17 cellular contexts compared by ENCODE assay signal in the genomic region with DNA sequence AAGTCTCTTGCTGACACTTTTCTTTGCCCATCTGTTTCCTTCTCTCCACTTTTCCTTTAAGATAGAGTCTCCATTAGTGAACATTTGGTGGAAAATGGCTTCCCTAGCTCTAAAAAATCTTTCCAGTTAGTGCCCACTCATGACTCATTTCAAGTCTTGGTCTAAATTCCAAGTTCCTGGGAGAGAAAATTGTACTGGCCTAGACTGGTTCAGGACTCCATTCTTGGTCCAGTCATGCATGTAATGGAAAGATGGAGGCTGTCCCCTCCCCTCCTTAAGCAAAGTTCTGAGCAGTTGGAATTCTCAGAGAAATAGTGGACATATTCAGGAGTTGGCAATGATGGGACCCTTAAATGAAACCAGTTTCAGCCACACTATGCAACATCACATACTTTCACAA. TPM values are rescaled to one million over a fixed set of nuclear protein-coding genes. Genes with fewer than 3 reads are reported as not detected.
DNase-seq lines count a peak whose midpoint lies in the region; ATAC-seq, FAIRE-seq and TF ChIP-seq lines count a peak whose summit lies in the region.
"Had no signal": no experiment of that assay in that cellular context is flagged by ENCODE, and none has a peak within 500 bp of the region (broad histone marks: within the 10 kb centered on the region; RNA-seq: fewer than 3 reads in every experiment).

No MANE protein-coding gene starts in this region.

- FAIRE-seq in GM19239 (lab: Jason Lieb, UNC): no peak

- H3K4me3 ChIP-seq in AG10803 (ENCODE audit: low read length): no peak overlapping the region
- no peak overlapping the region for H3K4me3 ChIP-seq in epithelial cell of esophagus (ENCODE audit: low read length)
- H3K4me3 ChIP-seq: prostate gland, SJSA1 had no signal

- TF ChIP-seq CTCF in AG10803 (conservative IDR thresholded peaks at IDR 0.05; ENCODE audit: low read length) (no peak), epithelial cell of esophagus (IDR thresholded peaks at IDR 0.05; ENCODE audit: insufficient read depth, low read depth, low read length, missing control alignments) (no peak)

- DNase-seq in AG10803 (ENCODE audit: low read depth): peak; percentile 51
- peak; percentile 67 for DNase-seq in LHCN-M2 (ENCODE audit: low read depth)
- peak; percentile 14 for DNase-seq in epithelial cell of esophagus (ENCODE audit: low read depth)
- DNase-seq in myocyte (ENCODE audit: low read depth): peak; percentile 44
- DNase-seq in GM19239 (ENCODE audit: insufficient read length, low spot score): no peak
- DNase-seq: activated CD4-positive, alpha-beta T cell treated with anti-CD3 and anti-CD28 coated beads, Interleukin-2, amount 10 ng/mL, durations not matched to agents 7 days and 5 days; AML-193; NCI-H187; stimulated activated CD4-positive, alpha-beta T cell treated with anti-CD3 and anti-CD28 coated beads, Interleukin-12 subunit alpha, Interleukin-12 subunit beta, amount 100 ng/mL, for 4 hours; stimulated activated naive CD8-positive, alpha-beta T cell treated with anti-CD3 and anti-CD28 coated beads, Interleukin-15, Interleukin-2, amounts not matched to agents 100 U/mL and 50 U/mL, for 24 hours; T1000 had no signal

- no peak for ATAC-seq in GM21717 (IDR thresholded peaks at IDR 0.05; ENCODE audit: unreplicated experiment)
- ATAC-seq in GM19351 (IDR thresholded peaks at IDR 0.05; ENCODE audit: unreplicated experiment): no peak
- ATAC-seq in GM19452 (IDR thresholded peaks at IDR 0.05; ENCODE audit: unreplicated experiment): no peak
- ATAC-seq: left lobe of liver; stimulated activated naive CD8-positive, alpha-beta T cell treated with anti-CD3 and anti-CD28 coated beads, Interleukin-15, Interleukin-2, amounts not matched to agents 100 U/mL and 50 U/mL, for 24 hours had no signal

RNA-seq across cellular contexts. Expression of a gene that starts 3.8 kb away (rescaled TPM):
- 78.7 and 104 TPM in 2 replicates for total RNA-seq in LHCN-M2 (2014; rRNA removed)
- polyA plus RNA-seq in LHCN-M2 (2012): 51.4 TPM
- 56.5 TPM in 2 replicates for total RNA-seq in myocyte
- polyA plus RNA-seq in myocyte (2012): 79.7 TPM

RNA-seq across cellular contexts. Expression of a gene that starts 33.4 kb away (rescaled TPM):
- total RNA-seq in LHCN-M2 (2014; rRNA removed): 43.2 and 52.8 TPM in 2 replicates
- 31.7 TPM for polyA plus RNA-seq in LHCN-M2 (2012)
- 33.9 and 35.4 TPM in 2 replicates for total RNA-seq in myocyte
- 35.5 TPM for polyA plus RNA-seq in myocyte (2012)
